In genomic region chr15:85452436-85452835, GRCh38 we compare ENCODE assay signal across 25 cellular contexts.
A peak's percentile ranks its signal among the peaks of the same experiment; 100 is the strongest.
DNase-seq lines count a peak whose midpoint lies in the region; ATAC-seq and TF ChIP-seq lines count a peak whose summit lies in the region.
"Had no signal": no experiment of that assay in that cellular context is flagged by ENCODE, and none has a peak within 500 bp of the region (broad histone marks: within the 10 kb centered on the region; RNA-seq: fewer than 3 reads in every experiment).

No MANE protein-coding gene starts in this region.

- peak overlapping the region; percentile 21; the same call in 1 of the 2 replicates for H3K27ac ChIP-seq in DOHH2 (ENCODE audit: low read depth, low read length)
- H3K27ac ChIP-seq: hepatocyte, tibial artery had no signal

- DNase-seq in activated B cell treated with CpG ODN at 0.5 μM for 24 hours (no peak), GM10266 (ENCODE audit: extremely low spot score) (no peak), NCI-H774 (lab: John Stamatoyannopoulos, UW) (no peak)
- DNase-seq in naive thymus-derived CD8-positive, alpha-beta T cell: no peak
- DNase-seq: activated CD4-positive, alpha-beta T cell treated with anti-CD3 and anti-CD28 coated beads for 1 hour; activated naive CD4-positive, alpha-beta T cell treated with Interleukin-2 at 50 U/mL for 16 hours; activated T-cell treated with anti-CD3 and anti-CD28 coated beads, Interleukin-2, amount 50 U/mL, for 4 hours; aorta; CD4-positive, alpha-beta memory T cell; KBM-7; mucosa of descending colon; NCI-H1694; NCI-H2171 treated with DMSO at 0.1 percent for 48 hours; NCI-H526 treated with DMSO at 0.1 percent for 48 hours; Right ventricle myocardium superior; stimulated activated naive CD8-positive, alpha-beta T cell treated with anti-CD3 and anti-CD28 coated beads, Interleukin-15, amount 100 ng/mL, for 72 hours; tibial artery had no signal

- peaks cover 25% of the 10 kb centered on the region for H3K36me3 Mint-ChIP-seq in activated B cell treated with CpG ODN at 0.5 μM for 24 hours (ENCODE audit: low read depth)
- peaks cover 11 to 30% (median 23%) of the 10 kb centered on the region in 3 donors for H3K36me3 Mint-ChIP-seq in naive thymus-derived CD8-positive, alpha-beta T cell

- H3K27ac Mint-ChIP-seq in activated B cell treated with CpG ODN at 0.5 μM for 24 hours: peak overlapping the region; percentile 24
- peak overlapping the region; percentile 2 to 74 (median 27) for H3K27ac Mint-ChIP-seq in naive thymus-derived CD8-positive, alpha-beta T cell
- H3K27ac Mint-ChIP-seq: dendritic cell treated with granulocyte-macrophage colony-stimulating factor and Interleukin-4, amounts not matched to agents 40 ng/mL and 50 ng/mL, for 4 days had no signal

- POLR2A ChIA-PET in activated B cell treated with CpG ODN at 0.5 μM for 24 hours (lab: Charles Lee): interaction anchor here (1.0 kb wide), 2 partner anchors 9 to 39 kb away, joined by 3 read pairs; no protein-coding TSS in a partner anchor
- POLR2A ChIA-PET in naive thymus-derived CD8-positive, alpha-beta T cell (lab: Charles Lee): no interaction called here

- H3K36me3 ChIP-seq in DOHH2 (ENCODE audit: control insufficient read depth, low read length): no peaks in the 10 kb centered on the region
- H3K36me3 ChIP-seq: HAP-1, tibial artery had no signal

- peaks cover 98% of the 10 kb centered on the region for H3K79me2 ChIP-seq in DOHH2 (ENCODE audit: control insufficient read depth, low read length)

- peaks cover 82% of the 10 kb centered on the region for H3K4me1 ChIP-seq in DOHH2 (ENCODE audit: control insufficient read depth, low read length)
- H3K4me1 ChIP-seq: tibial artery had no signal

- H3K27me3 ChIP-seq in DOHH2 (ENCODE audit: control insufficient read depth, low read length): no peaks in the 10 kb centered on the region
- H3K27me3 ChIP-seq: hepatocyte, tibial artery had no signal

- CTCF ChIA-PET in activated B cell treated with CpG ODN at 0.5 μM for 24 hours (lab: Charles Lee): interaction anchor here (1.1 to 1.4 kb wide), 2 partner anchors 33 to 38 kb away, joined by 3 read pairs; no protein-coding TSS in a partner anchor

- H3K4me2 ChIP-seq in DOHH2 (ENCODE audit: low read length): peak overlapping the region; percentile 37
- H3K4me2 ChIP-seq: hepatocyte, smooth muscle cell had no signal

- ATAC-seq in GM19328 (IDR thresholded peaks at IDR 0.05; ENCODE audit: unreplicated experiment) (peak; percentile 45), activated B cell treated with CpG ODN at 0.5 μM for 24 hours (ENCODE audit: low read depth) (no peak), HG02798 (IDR thresholded peaks at IDR 0.05; ENCODE audit: poor library complexity, unreplicated experiment) (no peak), GM18519 (IDR thresholded peaks at IDR 0.05; ENCODE audit: low FRiP score, unreplicated experiment) (no peak)
- no peak for ATAC-seq in naive thymus-derived CD8-positive, alpha-beta T cell
- ATAC-seq: activated T-cell treated with anti-CD3 and anti-CD28 coated beads, Interleukin-2, amount 50 U/mL, for 4 hours; stimulated activated naive CD8-positive, alpha-beta T cell treated with anti-CD3 and anti-CD28 coated beads, Interleukin-15, amount 100 ng/mL, for 72 hours had no signal

- H3K4me3 Mint-ChIP-seq in activated B cell treated with CpG ODN at 0.5 μM for 24 hours: peak overlapping the region; percentile 44
- H3K4me3 Mint-ChIP-seq in naive thymus-derived CD8-positive, alpha-beta T cell: peak overlapping the region in 5 of 10 donors; percentile 2 to 41 (median 24)
- H3K4me3 Mint-ChIP-seq: activated T-cell treated with anti-CD3 and anti-CD28 coated beads, Interleukin-2, amount 50 U/mL, for 4 hours; dendritic cell treated with granulocyte-macrophage colony-stimulating factor and Interleukin-4, amounts not matched to agents 40 ng/mL and 50 ng/mL, for 4 days had no signal

- H3K4me3 ChIP-seq in DOHH2 (ENCODE audit: low read length): 0 out of 2 replicates have a peak overlapping the region, but pooled peaks have one; percentile 8
- H3K4me3 ChIP-seq: HAP-1, hepatocyte, mucosa of descending colon, smooth muscle cell, tibial artery had no signal

- no peaks in the 10 kb centered on the region for H3K27me3 Mint-ChIP-seq in activated B cell treated with CpG ODN at 0.5 μM for 24 hours
- no peaks in the 10 kb centered on the region for H3K27me3 Mint-ChIP-seq in naive thymus-derived CD8-positive, alpha-beta T cell
- H3K27me3 Mint-ChIP-seq: CD4-positive, alpha-beta memory T cell; dendritic cell treated with granulocyte-macrophage colony-stimulating factor and Interleukin-4, amounts not matched to agents 40 ng/mL and 50 ng/mL, for 4 days; stimulated activated naive CD8-positive, alpha-beta T cell treated with anti-CD3 and anti-CD28 coated beads, Interleukin-15, amount 100 ng/mL, for 72 hours had no signal

- H3K9me2 ChIP-seq in DOHH2 (replicated peaks; ENCODE audit: control insufficient read depth, low read length): no peaks in the 10 kb centered on the region

- H3K4me1 Mint-ChIP-seq in activated B cell treated with CpG ODN at 0.5 μM for 24 hours: peaks cover 94% of the 10 kb centered on the region
- H3K4me1 Mint-ChIP-seq in naive thymus-derived CD8-positive, alpha-beta T cell: peaks cover 52 to 91% (median 81%) of the 10 kb centered on the region in 4 donors

- H3K9me3 Mint-ChIP-seq in activated B cell treated with CpG ODN at 0.5 μM for 24 hours: peaks cover 18% of the 10 kb centered on the region
- peaks cover 10 to 45% (median 28%) of the 10 kb centered on the region in 9 donors for H3K9me3 Mint-ChIP-seq in naive thymus-derived CD8-positive, alpha-beta T cell

- H3K9me3 ChIP-seq in DOHH2 (ENCODE audit: control insufficient read depth, insufficient read depth, low read length): peaks cover 15% of the 10 kb centered on the region

- intact Hi-C loops in activated B cell treated with CpG ODN at 0.5 μM for 24 hours (cut with micrococcal nuclease): no loop called here

- TF ChIP-seq CTCF in DOHH2 (IDR thresholded peaks at IDR 0.05; ENCODE audit: low read depth, low read length, poor library complexity, severe bottlenecking): no peak
- no peak for TF ChIP-seq CTCF in activated B cell treated with CpG ODN at 0.5 μM for 24 hours (IDR thresholded peaks at IDR 0.05)
- TF ChIP-seq CTCF in GM10266 (IDR thresholded peaks at IDR 0.05; ENCODE audit: control insufficient read depth, insufficient read depth, low read depth, missing control alignments): no peak

- H4K20me1 ChIP-seq in DOHH2 (ENCODE audit: control insufficient read depth, insufficient read depth, low read depth, low read length): no peaks in the 10 kb centered on the region

- H3F3A ChIP-seq in DOHH2 (ENCODE audit: control insufficient read depth, insufficient read depth): peaks cover 15% of the 10 kb centered on the region
